ENCODE assay signal across 28 cellular contexts in the genomic region with DNA sequence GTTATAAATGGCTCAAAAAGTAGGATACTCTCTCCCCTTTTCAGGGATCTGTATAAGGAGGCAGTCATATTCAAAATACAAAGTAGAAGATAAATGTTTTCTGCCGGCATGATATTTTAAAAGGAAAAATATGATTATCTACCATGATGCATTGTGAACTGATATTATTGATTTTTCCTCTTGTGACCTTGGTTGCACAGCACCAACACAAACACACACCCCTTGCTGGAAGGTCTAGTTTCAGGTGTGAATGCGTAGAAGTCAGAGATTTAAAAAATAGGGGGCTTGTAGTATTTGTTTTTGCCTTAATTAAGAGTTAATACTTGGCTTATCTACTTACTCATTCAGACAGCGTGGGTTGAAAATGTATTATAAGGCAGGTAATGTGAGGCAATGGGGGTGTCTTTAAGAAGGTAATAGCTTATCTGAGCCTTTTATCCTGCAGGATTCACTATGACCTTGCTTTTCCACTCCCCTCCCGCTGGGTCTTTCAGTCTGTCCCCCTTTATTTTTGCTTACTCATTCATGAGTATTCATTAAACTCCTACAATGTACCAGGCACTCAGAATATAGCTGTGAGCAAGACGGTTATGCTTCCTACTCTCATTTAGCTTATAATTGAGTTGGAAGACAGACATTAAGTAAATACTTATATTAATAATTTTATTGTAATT.
DNase-seq lines count a peak whose midpoint lies in the region; ATAC-seq lines count a peak whose summit lies in the region.
"Had no signal": no experiment of that assay in that cellular context is flagged by ENCODE, and none has a peak within 500 bp of the region (broad histone marks: within the 10 kb centered on the region; RNA-seq: fewer than 3 reads in every experiment).

No MANE protein-coding gene starts in this region.

- peak overlapping the region; percentile 65 for H3K27ac ChIP-seq in SK-N-MC
- no peak overlapping the region for H3K27ac ChIP-seq in neuronal stem cell (replicated peaks; ENCODE audit: low read length)
- H3K27ac ChIP-seq: A549 had no signal

- H3K36me3 Mint-ChIP-seq in naive thymus-derived CD8-positive, alpha-beta T cell = no peaks in the 10 kb centered on the region
- H3K36me3 Mint-ChIP-seq: CD4-positive, alpha-beta memory T cell had no signal

- no peaks in the 10 kb centered on the region for H3K36me3 ChIP-seq in H7 (replicated peaks; ENCODE audit: control insufficient read depth, insufficient read depth, low read length)
- peaks cover 11% of the 10 kb centered on the region; the same call in 1 of the 2 replicates for H3K36me3 ChIP-seq in SK-N-MC (ENCODE audit: insufficient read depth, low read length)
- no peaks in the 10 kb centered on the region for H3K36me3 ChIP-seq in neuronal stem cell (replicated peaks in 1 of 2; ENCODE audit: control insufficient read depth in 2 of 2, insufficient read depth in 2 of 2, low read length in 2 of 2)
- H3K36me3 ChIP-seq: HAP-1 had no signal

- H3K79me1 ChIP-seq in neuronal stem cell (ENCODE audit: low read depth, low read length) = no peaks in the 10 kb centered on the region

- H3K9me3 Mint-ChIP-seq in naive thymus-derived CD8-positive, alpha-beta T cell = peaks cover 0 to 2% (median 0%) of the 10 kb centered on the region in 9 donors

- no peaks in the 10 kb centered on the region for H3K4me1 Mint-ChIP-seq in naive thymus-derived CD8-positive, alpha-beta T cell
- H3K4me1 Mint-ChIP-seq: CD4-positive, alpha-beta memory T cell; T-helper 17 cell had no signal

- DNase-seq in H7 = peak; percentile 22
- peak; percentile 34 for DNase-seq in NCI-H1417 treated with DMSO at 0.1 percent for 48 hours (lab: John Stamatoyannopoulos, UW)
- DNase-seq in SK-N-MC (ENCODE audit: low read depth, low spot score) = peak; percentile 18
- peak; percentile 21 for DNase-seq in neuronal stem cell (ENCODE audit: low spot score)
- DNase-seq in iPS-NIHi11 (ENCODE audit: low spot score) = no peak
- DNase-seq in H4 (ENCODE audit: low spot score) = no peak
- no peak for DNase-seq in naive thymus-derived CD8-positive, alpha-beta T cell
- DNase-seq: C1 segment of cervical spinal cord; CD4-positive, alpha-beta memory T cell; DMS 273 treated with DMSO at 0.1 percent for 48 hours; DMS79; EL; GDM1; HFFc6; NCI-H1048; NCI-H1436; NCI-H1930; NCI-H446; NCI-H524 treated with DMSO at 0.1 percent for 48 hours; NCI-H82; NK-92 treated with Interleukin-12 subunit alpha and Interleukin-12 subunit beta, amount 100 ng/mL, for 24 hours; PC-3; T-helper 17 cell had no signal

- H3K4me3 Mint-ChIP-seq in naive thymus-derived CD8-positive, alpha-beta T cell = no peak overlapping the region
- H3K4me3 Mint-ChIP-seq: HFFc6 had no signal

- no peak overlapping the region for H2BK12ac ChIP-seq in neuronal stem cell (ENCODE audit: low read length)

- POLR2A ChIA-PET in naive thymus-derived CD8-positive, alpha-beta T cell (lab: Charles Lee) = no interaction called here

- no peak overlapping the region for H3K18ac ChIP-seq in neuronal stem cell (ENCODE audit: low read length)

- no peaks in the 10 kb centered on the region for H3K9me3 ChIP-seq in SK-N-MC (ENCODE audit: low read depth, low read length)
- H3K9me3 ChIP-seq in neuronal stem cell (replicated peaks in 1 of 2; ENCODE audit: control insufficient read depth in 2 of 2, insufficient read depth in 1 of 2, low read depth in 1 of 2, low read length in 2 of 2) = peaks cover 0 to 9% of the 10 kb centered on the region in 2 donors
- H3K9me3 ChIP-seq: A549, HAP-1 had no signal

- no peak overlapping the region for H3K4ac ChIP-seq in neuronal stem cell (ENCODE audit: low read length)

- no peaks in the 10 kb centered on the region for H3K27me3 ChIP-seq in H7 (ENCODE audit: control insufficient read depth, insufficient read depth, low read length)
- H3K27me3 ChIP-seq in neuronal stem cell (ENCODE audit: control insufficient read depth in 3 of 3, insufficient read depth in 3 of 3, low read depth in 1 of 3, low read length in 3 of 3) = no peaks in the 10 kb centered on the region

- no peak overlapping the region for H3K4me2 ChIP-seq in neuronal stem cell (ENCODE audit: insufficient read depth, low read length, poor library complexity, severe bottlenecking)
- H3K4me2 ChIP-seq: A549 had no signal

- H2BK120ac ChIP-seq in neuronal stem cell (ENCODE audit: low read depth, low read length) = no peak overlapping the region

- H4K91ac ChIP-seq in neuronal stem cell (ENCODE audit: low read depth, low read length, poor library complexity) = no peak overlapping the region

- no peak overlapping the region for H2BK5ac ChIP-seq in neuronal stem cell (ENCODE audit: low read length)

- no peak overlapping the region for H4K8ac ChIP-seq in neuronal stem cell (ENCODE audit: low read depth, low read length)

- WGBS in neuronal stem cell (ENCODE audit: extremely low coverage in 2 of 2, insufficient read length in 2 of 2, insufficient replicate concordance in 1 of 2), 2 donors = no CpG with 5 or more reads among the region's 5 CpGs

- H3K9ac ChIP-seq in SK-N-MC (ENCODE audit: insufficient read length) (peak overlapping the region; percentile 2), neuronal stem cell (ENCODE audit: low read depth, low read length, poor library complexity) (no peak overlapping the region)

- no peak overlapping the region for H2BK15ac ChIP-seq in neuronal stem cell (ENCODE audit: low read length)

- no peak for ATAC-seq in HG02938 (IDR thresholded peaks at IDR 0.05; ENCODE audit: unreplicated experiment)
- no peak for ATAC-seq in naive thymus-derived CD8-positive, alpha-beta T cell
- ATAC-seq: A549, GM12878, PC-3, SK-N-SH treated with all-trans-retinoic acid at 6 μM for 48 hours, T-helper 17 cell had no signal

- peaks cover 0 to 5% (median 0%) of the 10 kb centered on the region in 5 donors for H3K27me3 Mint-ChIP-seq in naive thymus-derived CD8-positive, alpha-beta T cell

- H3K23ac ChIP-seq in neuronal stem cell (ENCODE audit: low read depth, low read length, poor library complexity) = no peak overlapping the region

- H3K4me3 ChIP-seq in H7 (ENCODE audit: insufficient read depth, low read depth, low read length) (no peak overlapping the region), SK-N-MC (no peak overlapping the region), neuronal stem cell (ENCODE audit: low read length in 2 of 2) (no peak overlapping the region)
- H3K4me3 ChIP-seq: A549, GM12878, HAP-1 had no signal

- H3K4me1 ChIP-seq in neuronal stem cell (ENCODE audit: control insufficient read depth in 2 of 2, insufficient read depth in 1 of 2, low read depth in 1 of 2, low read length in 2 of 2) = peaks cover 4 to 7% of the 10 kb centered on the region in 2 donors
- H3K4me1 ChIP-seq: A549, HAP-1 had no signal

- H3K27ac Mint-ChIP-seq in naive thymus-derived CD8-positive, alpha-beta T cell = no peak overlapping the region
- H3K27ac Mint-ChIP-seq: CD4-positive, alpha-beta memory T cell; HFFc6; T-helper 17 cell had no signal

- H2AFZ ChIP-seq in neuronal stem cell (ENCODE audit: low read length) = no peak overlapping the region

- H2AK5ac ChIP-seq in neuronal stem cell (ENCODE audit: low read depth, low read length) = no peak overlapping the region

- H3K14ac ChIP-seq in neuronal stem cell (ENCODE audit: low read length) = no peak overlapping the region

Comparison
In these comparisons a context has a peak if more than half of its experiments do, and no peak if none do; other contexts are left out.
1. DNase-seq: peak in H7 (single experiment), NCI-H1417 treated with DMSO at 0.1 percent for 48 hours (single experiment), SK-N-MC (single experiment) and neuronal stem cell (single experiment); none in iPS-NIHi11 (single experiment), H4 (single experiment) and naive thymus-derived CD8-positive, alpha-beta T cell (0 of 10).